ENCODE assay signal across 9 cellular contexts in genomic region chr7:128035712-128036111, GRCh38.
A peak's percentile ranks its signal among the peaks of the same experiment; 100 is the strongest.
DNase-seq lines count a peak whose midpoint lies in the region; TF ChIP-seq lines count a peak whose summit lies in the region.
"Had no signal": no experiment of that assay in that cellular context is flagged by ENCODE, and none has a peak within 500 bp of the region (broad histone marks: within the 10 kb centered on the region; RNA-seq: fewer than 3 reads in every experiment).

No MANE protein-coding gene starts in this region.

- H3K36me3 ChIP-seq in parathyroid adenoma (ENCODE audit: control insufficient read depth, insufficient read depth, low read length), result no peaks in the 10 kb centered on the region

- H3K9me3 ChIP-seq in parathyroid adenoma (ENCODE audit: control insufficient read depth, low read length), result no peaks in the 10 kb centered on the region

- H3K27ac ChIP-seq in parathyroid adenoma, result no peak overlapping the region

- H2AFZ ChIP-seq in parathyroid adenoma, result no peak overlapping the region

- peaks cover 2% of the 10 kb centered on the region for H3K4me1 ChIP-seq in parathyroid adenoma

- H3K4me2 ChIP-seq in parathyroid adenoma (ENCODE audit: low read length), result no peak overlapping the region

- H3K4me3 ChIP-seq in parathyroid adenoma (ENCODE audit: low read depth, low read length), result no peak overlapping the region

- H3K79me2 ChIP-seq in parathyroid adenoma, result peaks cover 4% of the 10 kb centered on the region

- peak; percentile 61 for TF ChIP-seq CTCF in parathyroid adenoma (IDR thresholded peaks at IDR 0.05)

- no peak overlapping the region for H3K9ac ChIP-seq in parathyroid adenoma

- H3K27me3 ChIP-seq in parathyroid adenoma (ENCODE audit: control insufficient read depth, insufficient read depth, low read length), result no peaks in the 10 kb centered on the region

- DNase-seq in NCI-H1417 (lab: John Stamatoyannopoulos, UW), result peak; percentile 21 to 72 (median 51)
- DNase-seq in NCI-H1417 treated with DMSO at 0.1 percent for 48 hours (lab: John Stamatoyannopoulos, UW), result no peak
- peak; percentile 20 for DNase-seq in NCI-H146 treated with DMSO at 0.1 percent for 48 hours (lab: John Stamatoyannopoulos, UW; ENCODE audit: unreplicated experiment)
- DNase-seq in cerebellar cortex (ENCODE audit: low spot score), result peak; percentile 82
- no peak for DNase-seq in retina
- DNase-seq in stimulated activated CD8-positive, alpha-beta memory T cell treated with anti-CD3 and anti-CD28 coated beads, Interleukin-4, amount 100 ng/mL, for 48 hours, result no peak
- DNase-seq in T-helper 9 cell, result no peak
- DNase-seq: activated CD4-positive, alpha-beta T cell treated with anti-CD3 and anti-CD28 coated beads for 36 hours had no signal

Comparison
In these comparisons a context has a peak if more than half of its experiments do, and no peak if none do; other contexts are left out.
1. DNase-seq: peak in NCI-H1417 (3 of 3), NCI-H146 treated with DMSO at 0.1 percent for 48 hours (single experiment) and cerebellar cortex (single experiment); none in NCI-H1417 treated with DMSO at 0.1 percent for 48 hours (single experiment), retina (single experiment), stimulated activated CD8-positive, alpha-beta memory T cell treated with anti-CD3 and anti-CD28 coated beads, Interleukin-4, amount 100 ng/mL, for 48 hours (single experiment) and T-helper 9 cell (single experiment).